ENCODE assay signal across 8 cellular contexts in genomic region chr14:92729632-92730358, GRCh38. TPM values are rescaled to one million over a fixed set of nuclear protein-coding genes. Genes with fewer than 3 reads are reported as not detected.
DNase-seq lines count a peak whose midpoint lies in the region; ATAC-seq lines count a peak whose summit lies in the region.

No MANE protein-coding gene starts in this region.

- peaks cover 24% of the 10 kb centered on the region for H3K36me3 Mint-ChIP-seq in activated naive CD4-positive, alpha-beta T cell treated with anti-CD3 and anti-CD28 coated beads for 36 hours (ENCODE audit: low read depth)
- H3K36me3 Mint-ChIP-seq in activated CD4-positive, alpha-beta memory T cell treated with anti-CD3 and anti-CD28 coated beads, Interleukin-2, amount 10 ng/mL, durations not matched to agents 7 days and 5 days (ENCODE audit: low read depth), result peaks cover 22% of the 10 kb centered on the region

- peak; percentile 49 for DNase-seq in activated naive CD4-positive, alpha-beta T cell treated with anti-CD3 and anti-CD28 coated beads for 36 hours
- DNase-seq in activated naive CD4-positive, alpha-beta T cell treated with anti-CD3 and anti-CD28 coated beads, Interleukin-2, amount 50 U/mL, for 16 hours, result no peak
- peak; percentile 33 for DNase-seq in activated CD4-positive, alpha-beta memory T cell treated with anti-CD3 and anti-CD28 coated beads, Interleukin-2, amount 10 ng/mL, durations not matched to agents 7 days and 5 days
- peak; percentile 50 for DNase-seq in stimulated activated CD8-positive, alpha-beta memory T cell treated with anti-CD3 and anti-CD28 coated beads, Interleukin-4, amount 100 ng/mL, for 48 hours
- DNase-seq in COR-L47 (lab: John Stamatoyannopoulos, UW) (no peak), left ventricle myocardium superior (no peak), HuH-7 (ENCODE audit: low spot score) (no peak)

- H3K4me3 Mint-ChIP-seq in activated naive CD4-positive, alpha-beta T cell treated with anti-CD3 and anti-CD28 coated beads for 36 hours, result no peak overlapping the region
- peak overlapping the region; percentile 21 for H3K4me3 Mint-ChIP-seq in activated CD4-positive, alpha-beta memory T cell treated with anti-CD3 and anti-CD28 coated beads, Interleukin-2, amount 10 ng/mL, durations not matched to agents 7 days and 5 days

- peaks cover 14% of the 10 kb centered on the region for H3K4me1 Mint-ChIP-seq in activated naive CD4-positive, alpha-beta T cell treated with anti-CD3 and anti-CD28 coated beads for 36 hours (ENCODE audit: low read depth)
- peaks cover 43% of the 10 kb centered on the region for H3K4me1 Mint-ChIP-seq in activated CD4-positive, alpha-beta memory T cell treated with anti-CD3 and anti-CD28 coated beads, Interleukin-2, amount 10 ng/mL, durations not matched to agents 7 days and 5 days

- CTCF ChIA-PET in activated naive CD4-positive, alpha-beta T cell treated with anti-CD3 and anti-CD28 coated beads for 36 hours (lab: Charles Lee), result interaction anchor here (1.1 kb wide), 1 partner anchor 12 kb away, joined by 3 read pairs; no protein-coding TSS in a partner anchor
- CTCF ChIA-PET in activated CD4-positive, alpha-beta memory T cell treated with anti-CD3 and anti-CD28 coated beads, Interleukin-2, amount 10 ng/mL, durations not matched to agents 7 days and 5 days (lab: Charles Lee), result interaction anchor here (1.0 to 1.5 kb wide), 5 partner anchors 12 to 58 kb away, joined by 3 to 4 read pairs (median 3); no protein-coding TSS in a partner anchor

- no peak overlapping the region for H3K27ac Mint-ChIP-seq in activated naive CD4-positive, alpha-beta T cell treated with anti-CD3 and anti-CD28 coated beads for 36 hours
- H3K27ac Mint-ChIP-seq in activated CD4-positive, alpha-beta memory T cell treated with anti-CD3 and anti-CD28 coated beads, Interleukin-2, amount 10 ng/mL, durations not matched to agents 7 days and 5 days, result peak overlapping the region; percentile 55

- ATAC-seq in HG03108 (IDR thresholded peaks at IDR 0.05; ENCODE audit: unreplicated experiment) (peak; percentile 63), left ventricle myocardium superior (no peak)

- POLR2A ChIA-PET in activated CD4-positive, alpha-beta memory T cell treated with anti-CD3 and anti-CD28 coated beads, Interleukin-2, amount 10 ng/mL, durations not matched to agents 7 days and 5 days (lab: Charles Lee), result interaction anchor here (1.4 to 1.7 kb wide), 2 partner anchors 12 to 38 kb away, joined by 4 to 8 read pairs; no protein-coding TSS in a partner anchor

- no peaks in the 10 kb centered on the region for H3K27me3 Mint-ChIP-seq in activated naive CD4-positive, alpha-beta T cell treated with anti-CD3 and anti-CD28 coated beads for 36 hours (ENCODE audit: low read depth)
- peaks cover 41% of the 10 kb centered on the region for H3K27me3 Mint-ChIP-seq in activated CD4-positive, alpha-beta memory T cell treated with anti-CD3 and anti-CD28 coated beads, Interleukin-2, amount 10 ng/mL, durations not matched to agents 7 days and 5 days

- peaks cover 4% of the 10 kb centered on the region for H3K9me3 Mint-ChIP-seq in activated naive CD4-positive, alpha-beta T cell treated with anti-CD3 and anti-CD28 coated beads for 36 hours
- peaks cover 18% of the 10 kb centered on the region for H3K9me3 Mint-ChIP-seq in activated CD4-positive, alpha-beta memory T cell treated with anti-CD3 and anti-CD28 coated beads, Interleukin-2, amount 10 ng/mL, durations not matched to agents 7 days and 5 days

- intact Hi-C loops in activated naive CD4-positive, alpha-beta T cell treated with anti-CD3 and anti-CD28 coated beads for 36 hours (cut with micrococcal nuclease), result loop anchor here (2.0 kb wide), 1 partner anchor 21 kb away; no protein-coding TSS in a partner anchor
- intact Hi-C loops in left ventricle myocardium superior (cut with micrococcal nuclease), result no loop called here

RNA-seq across cellular contexts. Expression of gene LGMN, which starts 18.6 kb away (rescaled TPM):
- 1 to 10 TPM; 6.9 to 7.7 TPM for total RNA-seq in activated naive CD4-positive, alpha-beta T cell treated with anti-CD3 and anti-CD28 coated beads for 36 hours
- total RNA-seq in activated CD4-positive, alpha-beta memory T cell treated with anti-CD3 and anti-CD28 coated beads, Interleukin-2, amount 10 ng/mL, durations not matched to agents 7 days and 5 days, result 1 to 10 TPM; 5.3 to 5.9 TPM
- 100.0 TPM for total RNA-seq in left ventricle myocardium superior

Comparison
In these comparisons a context has a peak if more than half of its experiments do, and no peak if none do; other contexts are left out.
1. DNase-seq: peak in activated naive CD4-positive, alpha-beta T cell treated with anti-CD3 and anti-CD28 coated beads for 36 hours (single experiment), activated CD4-positive, alpha-beta memory T cell treated with anti-CD3 and anti-CD28 coated beads, Interleukin-2, amount 10 ng/mL, durations not matched to agents 7 days and 5 days (single experiment) and stimulated activated CD8-positive, alpha-beta memory T cell treated with anti-CD3 and anti-CD28 coated beads, Interleukin-4, amount 100 ng/mL, for 48 hours (single experiment); none in activated naive CD4-positive, alpha-beta T cell treated with anti-CD3 and anti-CD28 coated beads, Interleukin-2, amount 50 U/mL, for 16 hours (single experiment), COR-L47 (single experiment), left ventricle myocardium superior (single experiment) and HuH-7 (single experiment).
2. RNA of gene LGMN, which starts 18.6 kb away (total RNA-seq): 100.0 TPM in left ventricle myocardium superior (single experiment); 6.9 to 7.7 TPM in activated naive CD4-positive, alpha-beta T cell treated with anti-CD3 and anti-CD28 coated beads for 36 hours and 5.3 to 5.9 TPM in activated CD4-positive, alpha-beta memory T cell treated with anti-CD3 and anti-CD28 coated beads, Interleukin-2, amount 10 ng/mL, durations not matched to agents 7 days and 5 days; every median in the first group is over 10 times any median in the second.